ENCODE assay signal across 15 cellular contexts in the genomic region with DNA sequence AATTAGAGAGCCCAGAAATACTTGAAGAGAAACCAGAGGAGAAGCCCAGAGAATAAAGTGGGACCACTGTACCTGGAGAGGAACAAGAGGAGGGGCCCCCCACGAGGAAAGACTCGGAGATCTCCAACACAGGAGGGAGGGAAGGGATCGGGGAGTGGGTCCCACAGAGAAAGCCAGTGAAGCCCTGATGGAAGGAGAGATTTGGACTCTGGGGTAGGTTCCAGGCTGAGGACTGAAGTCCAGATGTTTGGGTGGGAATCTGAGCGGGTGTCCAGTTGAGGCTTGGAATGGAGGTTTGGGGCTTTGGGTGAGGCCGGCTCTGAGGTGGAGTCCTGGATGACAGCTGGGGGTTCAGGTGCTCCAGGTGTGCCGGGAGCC. TPM values are rescaled to one million over a fixed set of nuclear protein-coding genes. Genes with fewer than 3 reads are reported as not detected.
DNase-seq lines count a peak whose midpoint lies in the region; ATAC-seq, FAIRE-seq and TF ChIP-seq lines count a peak whose summit lies in the region.
"Had no signal": no experiment of that assay in that cellular context is flagged by ENCODE, and none has a peak within 500 bp of the region (broad histone marks: within the 10 kb centered on the region; RNA-seq: fewer than 3 reads in every experiment).

No MANE protein-coding gene starts in this region.

- no peaks in the 10 kb centered on the region for H3K9me3 Mint-ChIP-seq in astrocyte (ENCODE audit: unreplicated experiment)
- no peaks in the 10 kb centered on the region for H3K9me3 Mint-ChIP-seq in osteocyte (ENCODE audit: unreplicated experiment)
- H3K9me3 Mint-ChIP-seq: activated T-cell treated with anti-CD3 and anti-CD28 coated beads, Interleukin-2, amount 50 U/mL, for 4 hours; stimulated activated memory B cell treated with anti-CD40 and anti-IgM and Interleukin-4, amounts not matched to agents 10 μg/mL and 1 μg/mL and 100 μg/mL, for 72 hours had no signal

- no peaks in the 10 kb centered on the region for H3K36me3 Mint-ChIP-seq in astrocyte (ENCODE audit: low read depth, unreplicated experiment)
- no peaks in the 10 kb centered on the region for H3K36me3 Mint-ChIP-seq in osteocyte (ENCODE audit: unreplicated experiment)
- H3K36me3 Mint-ChIP-seq: stimulated activated memory B cell treated with anti-CD40 and anti-IgM and Interleukin-4, amounts not matched to agents 10 μg/mL and 1 μg/mL and 100 μg/mL, for 72 hours had no signal

- intact Hi-C loops in transverse colon (cut with DNase I; ENCODE audit: low total_unique reads): no loop called here

- H3K4me1 ChIP-seq in astrocyte (ENCODE audit: insufficient read depth, low read length) (peaks cover 3% of the 10 kb centered on the region), hepatocyte (ENCODE audit: insufficient read depth) (peaks cover 5% of the 10 kb centered on the region), transverse colon (peaks cover 3 to 22% (median 15%) of the 10 kb centered on the region in 4 donors)

- TF ChIP-seq CTCF in astrocyte (IDR thresholded peaks at IDR 0.05; ENCODE audit: insufficient read depth, low read depth, low read length) (no peak), hepatocyte (IDR thresholded peaks at IDR 0.05; ENCODE audit: poor library complexity) (no peak), osteocyte (IDR thresholded peaks at IDR 0.05) (no peak), transverse colon (IDR thresholded peaks at IDR 0.05) (no peak)

- in situ Hi-C loops in transverse colon (cut with MboI; ENCODE audit: low pct_ligation_motif_present in 1 of 4, low pct_unique_long_range_greater_than_20kb in 1 of 4, low sequenced_read_pairs in 3 of 4): loop anchor here in 2 of 4 donors (10.0 kb wide), 2 partner anchors 57 to 167 kb away; no protein-coding TSS in a partner anchor

- 77% methylated on average over 6 of the region's 6 CpGs for WGBS in hepatocyte (ENCODE audit: low lambda C conversion rate, missing lambda C conversion rate)
- WGBS in transverse colon (ENCODE audit: low coverage in 1 of 2), 2 donors: 21 to 41% methylated on average over 4 to 5 of the region's 6 CpGs

- TF ChIP-seq POLR2A in transverse colon (IDR thresholded peaks at IDR 0.05): no peak

- no peak overlapping the region for H3K4me3 Mint-ChIP-seq in astrocyte (ENCODE audit: unreplicated experiment)
- H3K4me3 Mint-ChIP-seq in osteocyte (ENCODE audit: unreplicated experiment): peak overlapping the region; percentile 57
- H3K4me3 Mint-ChIP-seq: activated T-cell treated with anti-CD3 and anti-CD28 coated beads, Interleukin-2, amount 50 U/mL, for 4 hours; stimulated activated memory B cell treated with anti-CD40 and anti-IgM and Interleukin-4, amounts not matched to agents 10 μg/mL and 1 μg/mL and 100 μg/mL, for 72 hours had no signal

- no peaks in the 10 kb centered on the region for H3K4me1 Mint-ChIP-seq in astrocyte (ENCODE audit: low read depth, unreplicated experiment)
- H3K4me1 Mint-ChIP-seq in osteocyte (ENCODE audit: unreplicated experiment): peaks cover 2% of the 10 kb centered on the region
- H3K4me1 Mint-ChIP-seq: stimulated activated memory B cell treated with anti-CD40 and anti-IgM and Interleukin-4, amounts not matched to agents 10 μg/mL and 1 μg/mL and 100 μg/mL, for 72 hours had no signal

- no peak for DNase-seq in astrocyte (ENCODE audit: low read depth)
- no peak for DNase-seq in hepatocyte (ENCODE audit: low spot score)
- DNase-seq in osteocyte (ENCODE audit: extremely low spot score, unreplicated experiment): no peak
- DNase-seq in transverse colon: no peak
- DNase-seq in mucosa of gallbladder (ENCODE audit: low spot score): no peak
- DNase-seq in stimulated activated CD4-positive, alpha-beta T cell treated with anti-CD3 and anti-CD28 coated beads, Interleukin-2, amount 100 ng/mL, for 48 hours: no peak
- DNase-seq: activated T-cell treated with anti-CD3 and anti-CD28 coated beads, Interleukin-2, amount 50 U/mL, for 4 hours; GF-D8; MM.1S; stimulated activated CD4-positive, alpha-beta T cell treated with anti-CD3 and anti-CD28 coated beads, Interleukin-4, amount 100 ng/mL, for 24 hours had no signal

- no peak for TF ChIP-seq EP300 in transverse colon (IDR thresholded peaks at IDR 0.05; ENCODE audit: low read depth)

- H3K4me3 ChIP-seq in astrocyte (ENCODE audit: insufficient read depth, low read depth, low read length): no peak overlapping the region
- no peak overlapping the region for H3K4me3 ChIP-seq in hepatocyte
- peak overlapping the region; percentile 35 to 65 (median 46) for H3K4me3 ChIP-seq in transverse colon

- no peaks in the 10 kb centered on the region for H3K9me2 ChIP-seq in hepatocyte (replicated peaks; ENCODE audit: insufficient read depth)

- ATAC-seq in HG03280 (IDR thresholded peaks at IDR 0.05; ENCODE audit: unreplicated experiment): no peak
- ATAC-seq: activated CD4-positive, CD25-positive, alpha-beta regulatory T cell treated with anti-CD3 and anti-CD28 coated beads, Interleukin-2, amount 50 U/mL, for 24 hours; activated T-cell treated with anti-CD3 and anti-CD28 coated beads, Interleukin-2, amount 50 U/mL, for 4 hours had no signal

- H3K9me3 ChIP-seq in astrocyte (ENCODE audit: insufficient read depth, low read depth, low read length): no peaks in the 10 kb centered on the region
- no peaks in the 10 kb centered on the region for H3K9me3 ChIP-seq in hepatocyte (ENCODE audit: low read depth)
- no peaks in the 10 kb centered on the region for H3K9me3 ChIP-seq in transverse colon
- H3K9me3 ChIP-seq: pancreas had no signal

- FAIRE-seq in astrocyte (lab: Jason Lieb, UNC): no peak
- FAIRE-seq: GM18507, pancreas had no signal

- H3K4me2 ChIP-seq in astrocyte (ENCODE audit: low read length): peak overlapping the region; percentile 87
- peak overlapping the region; percentile 100 for H3K4me2 ChIP-seq in hepatocyte

- no peaks in the 10 kb centered on the region for H3K79me2 ChIP-seq in astrocyte (ENCODE audit: insufficient read depth, low read length)
- no peaks in the 10 kb centered on the region for H3K79me2 ChIP-seq in hepatocyte

- H3K36me3 ChIP-seq in astrocyte (ENCODE audit: insufficient read depth, low read length) (no peaks in the 10 kb centered on the region), hepatocyte (replicated peaks; ENCODE audit: insufficient read depth, low read depth) (no peaks in the 10 kb centered on the region), transverse colon (no peaks in the 10 kb centered on the region)
- H3K36me3 ChIP-seq: pancreas had no signal

- peaks cover 28% of the 10 kb centered on the region for H3K27me3 ChIP-seq in astrocyte (ENCODE audit: insufficient read depth, low read length)
- H3K27me3 ChIP-seq in hepatocyte: peaks cover 47% of the 10 kb centered on the region
- peaks cover 18% of the 10 kb centered on the region for H3K27me3 ChIP-seq in transverse colon
- H3K27me3 ChIP-seq: pancreas had no signal

- H3K27ac Mint-ChIP-seq in astrocyte (ENCODE audit: unreplicated experiment) (no peak overlapping the region), osteocyte (ENCODE audit: unreplicated experiment) (no peak overlapping the region)
- H3K27ac Mint-ChIP-seq: stimulated activated memory B cell treated with anti-CD40 and anti-IgM and Interleukin-4, amounts not matched to agents 10 μg/mL and 1 μg/mL and 100 μg/mL, for 72 hours had no signal

- H3K9ac ChIP-seq in astrocyte (ENCODE audit: low read length): no peak overlapping the region

- H3K27ac ChIP-seq in astrocyte (ENCODE audit: low read depth, low read length) (no peak overlapping the region), hepatocyte (no peak overlapping the region), transverse colon (peak overlapping the region; percentile 37 to 70 (median 54))
- H3K27ac ChIP-seq: pancreas had no signal

- H4K20me1 ChIP-seq in astrocyte (ENCODE audit: insufficient read depth, low read length): peaks cover 8% of the 10 kb centered on the region
- no peaks in the 10 kb centered on the region for H4K20me1 ChIP-seq in hepatocyte (ENCODE audit: insufficient read depth, poor library complexity, severe bottlenecking)

- H2AFZ ChIP-seq in astrocyte (ENCODE audit: low read depth, low read length): no peak overlapping the region
- no peak overlapping the region for H2AFZ ChIP-seq in hepatocyte

- peaks cover 22% of the 10 kb centered on the region for H3K27me3 Mint-ChIP-seq in astrocyte (ENCODE audit: low read depth, unreplicated experiment)
- H3K27me3 Mint-ChIP-seq in osteocyte (ENCODE audit: unreplicated experiment): peaks cover 17% of the 10 kb centered on the region

RNA-seq across cellular contexts. Expression of a gene that starts 32.7 kb away (rescaled TPM):
- total RNA-seq in astrocyte: 0.75 and 0.82 TPM in 2 replicates
- total RNA-seq in hepatocyte: 2.2 and 3.5 TPM in 2 replicates
- 0.60 and 1.1 TPM in 2 replicates for polyA plus RNA-seq in hepatocyte
- not detected in 2 replicates for total RNA-seq in osteocyte
- 10 to 100 TPM in 3 of 4 donors, 1 to 10 TPM in 1; 6.6 to 41.9 (median 17.1) TPM for total RNA-seq in transverse colon
- 23.7 TPM for total RNA-seq in mucosa of gallbladder

Comparison
In these comparisons a context has a peak if more than half of its experiments do, and no peak if none do; other contexts are left out.
1. H3K27ac ChIP-seq: peak in transverse colon (4 of 4); none in astrocyte (single experiment) and hepatocyte (single experiment).
2. H3K4me3 ChIP-seq: peak in transverse colon (4 of 4); none in astrocyte (single experiment) and hepatocyte (single experiment).